ENCODE assay signal across 8 cellular contexts in the genomic region with DNA sequence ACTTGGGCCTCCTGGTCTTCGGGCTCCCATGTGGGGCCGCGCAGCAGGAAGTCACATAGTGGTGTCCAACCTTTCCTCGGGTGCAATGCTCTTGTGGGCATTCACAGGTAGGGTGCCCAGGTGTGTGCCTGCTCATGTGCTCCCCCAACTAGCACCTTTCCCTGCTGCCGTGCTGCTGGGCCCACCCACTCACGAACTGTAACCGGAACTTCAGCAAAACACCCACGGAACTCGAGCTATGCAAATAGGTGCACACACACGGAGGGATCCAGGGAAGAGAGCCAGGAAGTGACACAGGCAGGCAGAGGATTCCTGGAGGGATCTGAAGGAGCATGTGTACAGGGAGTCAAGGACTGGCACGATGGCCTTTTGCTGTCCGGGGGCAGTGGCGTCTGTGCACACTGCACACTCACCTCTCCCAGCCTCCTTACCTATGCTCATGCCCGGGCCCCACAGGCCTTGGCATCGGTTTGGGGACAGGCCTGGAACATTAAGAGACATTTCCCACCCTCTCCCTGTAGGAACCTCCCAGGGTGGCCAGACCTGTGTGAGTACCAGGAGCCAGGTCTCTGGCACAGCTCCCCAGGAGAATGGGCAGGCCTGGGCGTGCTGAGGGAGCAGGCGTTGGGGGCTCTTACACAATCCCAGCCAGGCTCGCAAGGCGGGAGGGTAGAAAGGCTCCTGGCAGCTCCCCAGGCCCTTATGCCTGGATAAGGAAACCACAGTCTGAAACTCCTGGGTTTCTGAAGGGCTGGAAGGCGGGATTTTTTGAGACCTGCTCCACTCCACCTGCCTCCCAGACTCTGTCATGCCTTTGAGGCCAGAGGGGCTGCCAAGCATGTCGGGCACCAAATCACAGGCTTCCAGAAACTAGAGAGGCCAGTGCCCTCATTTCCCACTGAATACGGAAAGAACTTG. TPM values are rescaled to one million over a fixed set of nuclear protein-coding genes. Genes with fewer than 3 reads are reported as not detected.
A peak's percentile ranks its signal among the peaks of the same experiment; 100 is the strongest.
DNase-seq lines count a peak whose midpoint lies in the region; ATAC-seq and TF ChIP-seq lines count a peak whose summit lies in the region.

No MANE protein-coding gene starts in this region.

- peaks cover 20% of the 10 kb centered on the region for H3K4me1 ChIP-seq in lower lobe of right lung

- ATAC-seq in lower lobe of right lung: peak; percentile 71 to 75
- ATAC-seq in SK-N-SH treated with all-trans-retinoic acid at 6 μM for 48 hours: no peak
- no peak for ATAC-seq in HG03097 (IDR thresholded peaks at IDR 0.05; ENCODE audit: low FRiP score, unreplicated experiment)

- no peak overlapping the region for H3K4me3 ChIP-seq in lower lobe of right lung

- no peaks in the 10 kb centered on the region for H3K36me3 ChIP-seq in lower lobe of right lung

- H3K27ac ChIP-seq in caudate nucleus (ENCODE audit: low read depth, low read length) (peak overlapping the region; percentile 21), lower lobe of right lung (peak overlapping the region; percentile 79)

- DNase-seq in Caki2 (ENCODE audit: low read depth): peak; percentile 8
- peak; percentile 71 for DNase-seq in NCI-H2107 treated with DMSO at 0.1 percent for 48 hours (lab: John Stamatoyannopoulos, UW; ENCODE audit: unreplicated experiment)
- DNase-seq in caudate nucleus (lab: John Stamatoyannopoulos, UW): peak in 35 of 61 donors; percentile 24 to 84 (median 43)
- peak; percentile 94 for DNase-seq in lower lobe of right lung
- DNase-seq in NCI-H146 (lab: John Stamatoyannopoulos, UW): no peak
- no peak for DNase-seq in activated effector memory CD4-positive, alpha-beta T cell treated with Interleukin-2 at 50 U/mL for 16 hours

- intact Hi-C loops in lower lobe of right lung (cut with DNase I): no loop called here

- H3K9me3 ChIP-seq in lower lobe of right lung: no peaks in the 10 kb centered on the region

- no peaks in the 10 kb centered on the region for H3K27me3 ChIP-seq in lower lobe of right lung (ENCODE audit: low read depth)

- no peak for TF ChIP-seq CTCF in lower lobe of right lung (IDR thresholded peaks at IDR 0.05)

- in situ Hi-C loops in Caki2 (cut with HindIII; ENCODE audit: low pct_unique_long_range_greater_than_20kb, low sequenced_read_pairs): no loop called here

TF ChIP-seq in SK-N-SH treated with all-trans-retinoic acid at 6 μM for 48 hours, 23 proteins besides CTCF, POLR2A, EP300 and RAD21:
- TF ChIP-seq TOX (CRISPR knock-in tag; IDR thresholded peaks at IDR 0.05; ENCODE audit: borderline replicate concordance) (no peak), RARB (CRISPR knock-in tag; IDR thresholded peaks at IDR 0.05) (no peak)

RNA-seq across cellular contexts. Expression of a gene that starts 6.6 kb away (rescaled TPM):
- total RNA-seq in Caki2 (2014; rRNA removed; shearing (Covaris generic); ENCODE audit: low replicate concordance): 1,152 and 1,297 TPM in 2 replicates
- total RNA-seq in lower lobe of right lung: 729 TPM

Comparison
In these comparisons a context has a peak if more than half of its experiments do, and no peak if none do; other contexts are left out.
1. DNase-seq: peak in Caki2 (single experiment), NCI-H2107 treated with DMSO at 0.1 percent for 48 hours (single experiment), caudate nucleus (35 of 61) and lower lobe of right lung (single experiment); none in NCI-H146 (single experiment) and activated effector memory CD4-positive, alpha-beta T cell treated with Interleukin-2 at 50 U/mL for 16 hours (single experiment).
2. ATAC-seq: peak in lower lobe of right lung (2 of 2); none in SK-N-SH treated with all-trans-retinoic acid at 6 μM for 48 hours (single experiment) and HG03097 (single experiment).